In genomic region chr3:105752791-105753415, GRCh38 we compare ENCODE assay signal across 8 cellular contexts.
DNase-seq lines count a peak whose midpoint lies in the region; ATAC-seq lines count a peak whose summit lies in the region.

No MANE protein-coding gene starts in this region.

- POLR2A ChIA-PET in naive thymus-derived CD8-positive, alpha-beta T cell (lab: Charles Lee), result interaction anchor here (0.7 to 1.4 kb wide), 8 partner anchors 8 to 455 kb away, joined by 3 to 6 read pairs (median 3); no protein-coding TSS in a partner anchor

- ATAC-seq in HG03565 (IDR thresholded peaks at IDR 0.05; ENCODE audit: unreplicated experiment) (peak; percentile 46), HG03095 (IDR thresholded peaks at IDR 0.05; ENCODE audit: unreplicated experiment) (no peak)
- ATAC-seq in naive thymus-derived CD8-positive, alpha-beta T cell, result peak; percentile 80 to 84

- peaks cover 13% of the 10 kb centered on the region for H3K9me3 Mint-ChIP-seq in activated T-helper 2 cell treated with anti-CD3 and anti-CD28 coated beads, Interferon-gamma antibody, Interleukin-2, Interleukin-4, amounts not matched to agents 10 μg/mL and 5 μg/mL and 100 μg/mL, durations not matched to agents 14 hours and 24 hours and 36 hours
- H3K9me3 Mint-ChIP-seq in naive thymus-derived CD8-positive, alpha-beta T cell, result peaks cover 0 to 9% (median 3%) of the 10 kb centered on the region in 9 donors

- peaks cover 70% of the 10 kb centered on the region for H3K4me1 Mint-ChIP-seq in activated T-helper 2 cell treated with anti-CD3 and anti-CD28 coated beads, Interferon-gamma antibody, Interleukin-2, Interleukin-4, amounts not matched to agents 10 μg/mL and 5 μg/mL and 100 μg/mL, durations not matched to agents 14 hours and 24 hours and 36 hours (ENCODE audit: low read depth)
- peaks cover 30 to 93% (median 72%) of the 10 kb centered on the region in 4 donors for H3K4me1 Mint-ChIP-seq in naive thymus-derived CD8-positive, alpha-beta T cell

- DNase-seq in NCI-H1417 (lab: John Stamatoyannopoulos, UW) (peak in 2 of 3 experiments; percentile 2 to 55), NCI-H1417 treated with DMSO at 0.1 percent for 48 hours (lab: John Stamatoyannopoulos, UW) (no peak), GM19238 (ENCODE audit: insufficient read length, low spot score) (no peak), NCI-H1694 treated with DMSO at 0.1 percent for 48 hours (lab: John Stamatoyannopoulos, UW) (no peak)
- peak; percentile 39 for DNase-seq in activated T-helper 2 cell treated with anti-CD3 and anti-CD28 coated beads, Interferon-gamma antibody, Interleukin-2, Interleukin-4, amounts not matched to agents 10 μg/mL and 5 μg/mL and 100 μg/mL, durations not matched to agents 14 hours and 24 hours and 36 hours (ENCODE audit: low spot score)
- DNase-seq in naive thymus-derived CD8-positive, alpha-beta T cell, result peak in 8 of 10 donors; percentile 17 to 88 (median 50)

- H3K27me3 Mint-ChIP-seq in activated T-helper 2 cell treated with anti-CD3 and anti-CD28 coated beads, Interferon-gamma antibody, Interleukin-2, Interleukin-4, amounts not matched to agents 10 μg/mL and 5 μg/mL and 100 μg/mL, durations not matched to agents 14 hours and 24 hours and 36 hours (ENCODE audit: low read depth), result no peaks in the 10 kb centered on the region
- H3K27me3 Mint-ChIP-seq in naive thymus-derived CD8-positive, alpha-beta T cell, result no peaks in the 10 kb centered on the region

- intact Hi-C loops in activated T-helper 2 cell treated with anti-CD3 and anti-CD28 coated beads, Interferon-gamma antibody, Interleukin-2, Interleukin-4, amounts not matched to agents 10 μg/mL and 5 μg/mL and 100 μg/mL, durations not matched to agents 14 hours and 24 hours and 36 hours (cut with micrococcal nuclease), result loop anchor here (1.0 to 5.0 kb wide), 11 partner anchors 9 to 424 kb away; no protein-coding TSS in a partner anchor

- peak overlapping the region; percentile 95 for H3K27ac Mint-ChIP-seq in activated T-helper 2 cell treated with anti-CD3 and anti-CD28 coated beads, Interferon-gamma antibody, Interleukin-2, Interleukin-4, amounts not matched to agents 10 μg/mL and 5 μg/mL and 100 μg/mL, durations not matched to agents 14 hours and 24 hours and 36 hours
- peak overlapping the region; percentile 93 to 99 (median 97) for H3K27ac Mint-ChIP-seq in naive thymus-derived CD8-positive, alpha-beta T cell

- peak overlapping the region; percentile 48 for H3K4me3 Mint-ChIP-seq in activated T-helper 2 cell treated with anti-CD3 and anti-CD28 coated beads, Interferon-gamma antibody, Interleukin-2, Interleukin-4, amounts not matched to agents 10 μg/mL and 5 μg/mL and 100 μg/mL, durations not matched to agents 14 hours and 24 hours and 36 hours (ENCODE audit: low read depth)
- peak overlapping the region; percentile 61 to 85 (median 76) for H3K4me3 Mint-ChIP-seq in naive thymus-derived CD8-positive, alpha-beta T cell

- peaks cover 64% of the 10 kb centered on the region for H3K36me3 Mint-ChIP-seq in activated T-helper 2 cell treated with anti-CD3 and anti-CD28 coated beads, Interferon-gamma antibody, Interleukin-2, Interleukin-4, amounts not matched to agents 10 μg/mL and 5 μg/mL and 100 μg/mL, durations not matched to agents 14 hours and 24 hours and 36 hours (ENCODE audit: low read depth)
- H3K36me3 Mint-ChIP-seq in naive thymus-derived CD8-positive, alpha-beta T cell, result peaks cover 5 to 12% (median 7%) of the 10 kb centered on the region in 3 donors

Comparison
In these comparisons a context has a peak if more than half of its experiments do, and no peak if none do; other contexts are left out.
1. DNase-seq: peak in NCI-H1417 (2 of 3), activated T-helper 2 cell treated with anti-CD3 and anti-CD28 coated beads, Interferon-gamma antibody, Interleukin-2, Interleukin-4, amounts not matched to agents 10 μg/mL and 5 μg/mL and 100 μg/mL, durations not matched to agents 14 hours and 24 hours and 36 hours (single experiment) and naive thymus-derived CD8-positive, alpha-beta T cell (8 of 10); none in NCI-H1417 treated with DMSO at 0.1 percent for 48 hours (single experiment), GM19238 (single experiment) and NCI-H1694 treated with DMSO at 0.1 percent for 48 hours (single experiment).